8 cellular contexts compared by ENCODE assay signal in genomic region chr6:118650500-118651281, GRCh38. TPM values are rescaled to one million over a fixed set of nuclear protein-coding genes. Genes with fewer than 3 reads are reported as not detected.
A peak's percentile ranks its signal among the peaks of the same experiment; 100 is the strongest.
DNase-seq lines count a peak whose midpoint lies in the region; ATAC-seq and TF ChIP-seq lines count a peak whose summit lies in the region.

No MANE protein-coding gene starts in this region.

- DNase-seq in DMS114 treated with DMSO at 0.1 percent for 48 hours (lab: John Stamatoyannopoulos, UW; ENCODE audit: unreplicated experiment) (peak; percentile 18), SW 1271 (lab: John Stamatoyannopoulos, UW) (peak; percentile 10 to 17), ascending aorta (ENCODE audit: low spot score in 2 of 2) (peak in 1 of 2 donors; percentile 74), hypothalamus (lab: John Stamatoyannopoulos, UW) (peak in 44 of 51 donors; percentile 12 to 77 (median 49)), retinal pigment epithelial cell (ENCODE audit: low read depth) (no peak), midbrain (lab: John Stamatoyannopoulos, UW) (no peak)

- no peaks in the 10 kb centered on the region for H3K27me3 ChIP-seq in ascending aorta

- peak overlapping the region; percentile 77 to 98 for H3K4me3 ChIP-seq in ascending aorta
- peak overlapping the region; percentile 79 for H3K4me3 ChIP-seq in retinal pigment epithelial cell (ENCODE audit: low read length)

- H3K36me3 ChIP-seq in ascending aorta: no peaks in the 10 kb centered on the region

- peak in 1 of 3 experiments; percentile 40 for TF ChIP-seq CTCF in ascending aorta (IDR thresholded peaks at IDR 0.05)
- TF ChIP-seq CTCF in retinal pigment epithelial cell (conservative IDR thresholded peaks at IDR 0.05; ENCODE audit: low read depth, low read length): no peak

- H3K4me1 ChIP-seq in ascending aorta: peaks cover 0 to 11% of the 10 kb centered on the region in 2 donors

- intact Hi-C loops in ascending aorta (cut with DNase I): loop anchor here (1.0 to 10.0 kb wide), 5 partner anchors 57 to 366 kb away; no protein-coding TSS in a partner anchor

- peak overlapping the region; percentile 91 to 99 for H3K27ac ChIP-seq in ascending aorta

- ATAC-seq in GM19467 (IDR thresholded peaks at IDR 0.05; ENCODE audit: unreplicated experiment) (peak; percentile 30), HG03558 (IDR thresholded peaks at IDR 0.05; ENCODE audit: extremely low read depth, unreplicated experiment) (peak; percentile 18)

- H3K9me3 ChIP-seq in ascending aorta: no peaks in the 10 kb centered on the region

RNA-seq across cellular contexts. Expression of gene CEP85L, which starts 0.7 kb away (rescaled TPM):
- 15.0 TPM for total RNA-seq in ascending aorta

Comparison
In these comparisons a context has a peak if more than half of its experiments do, and no peak if none do; other contexts are left out.
1. DNase-seq: peak in DMS114 treated with DMSO at 0.1 percent for 48 hours (single experiment), SW 1271 (2 of 2) and hypothalamus (44 of 51); none in retinal pigment epithelial cell (single experiment) and midbrain (single experiment).